Comparison of ENCODE assay signal across 20 cellular contexts in the genomic region with DNA sequence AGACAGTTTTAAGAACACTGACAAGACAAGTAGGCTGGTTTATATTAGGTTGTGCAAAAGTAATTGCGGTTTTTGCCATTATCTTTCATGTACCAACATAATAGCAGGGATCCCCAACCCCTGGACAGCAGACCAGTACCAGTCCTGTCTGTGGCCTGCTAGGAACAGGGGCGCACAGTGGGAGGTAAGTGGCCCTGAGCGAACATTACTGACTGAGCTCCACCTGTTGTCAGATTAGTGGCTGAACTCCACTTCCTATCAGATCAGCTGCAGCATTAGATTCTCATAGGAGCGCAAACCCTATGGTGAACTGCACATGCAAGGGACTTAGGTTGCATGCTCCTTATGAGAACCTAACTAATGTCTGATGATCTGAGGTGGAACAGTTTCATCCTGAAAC.
"Had no signal": no experiment of that assay in that cellular context is flagged by ENCODE, and none has a peak within 500 bp of the region (broad histone marks: within the 10 kb centered on the region; RNA-seq: fewer than 3 reads in every experiment).

No MANE protein-coding gene starts in this region.

- H3K4me3 ChIP-seq: left ventricle myocardium inferior, lung, ovary, right atrium auricular region, right lobe of liver, smooth muscle cell, tibial nerve had no signal

- H3K36me3 ChIP-seq: left ventricle myocardium inferior, ovary, right atrium auricular region, right lobe of liver, tibial nerve had no signal

- H3K27ac ChIP-seq: left ventricle myocardium inferior, ovary, right atrium auricular region, right lobe of liver, tibial nerve had no signal

- H3K9me3 ChIP-seq: ovary, right lobe of liver had no signal

- H3K4me2 ChIP-seq: smooth muscle cell had no signal

- H3K27me3 ChIP-seq: ovary, right atrium auricular region, right lobe of liver, tibial nerve had no signal

- H3K4me1 ChIP-seq: left ventricle myocardium inferior, right atrium auricular region, tibial nerve had no signal

- DNase-seq: hypothalamus; islet precursor cell; left ventricle myocardium inferior; mesendoderm; naive B cell; natural killer cell; nephron progenitor cell; ovary; right lobe of liver; stimulated activated CD4-positive, alpha-beta T cell treated with anti-CD3 and anti-CD28 coated beads, Interleukin-1b, Interleukin-23, amount 100 ng/mL, for 48 hours; stimulated activated CD4-positive, alpha-beta T cell treated with anti-CD3 and anti-CD28 coated beads, Interleukin-2, amount 100 ng/mL, for 48 hours; stimulated activated CD4-positive, alpha-beta T cell treated with anti-CD3 and anti-CD28 coated beads, Interleukin-4, amount 100 ng/mL, for 4 hours; stimulated activated CD8-positive, alpha-beta memory T cell treated with anti-CD3 and anti-CD28 coated beads, Interleukin-4, amount 100 ng/mL, for 48 hours; stimulated activated naive CD4-positive, alpha-beta T cell treated with Interleukin-2 at 50 U/mL for 16 hours; stimulated activated naive CD8-positive, alpha-beta T cell treated with anti-CD3 and anti-CD28 coated beads, Interleukin-15, amount 100 ng/mL, for 72 hours; substantia nigra had no signal
